21 cellular contexts compared by ENCODE assay signal in genomic region chr3:124519844-124520243, GRCh38.
"Had no signal": no experiment of that assay in that cellular context is flagged by ENCODE, and none has a peak within 500 bp of the region (broad histone marks: within the 10 kb centered on the region; RNA-seq: fewer than 3 reads in every experiment).

No MANE protein-coding gene starts in this region.

- H3K9me3 ChIP-seq: left ventricle myocardium inferior, lower lobe of right lung, pancreas, suprapubic skin, thyroid gland had no signal

- H3K4me3 ChIP-seq: hepatocyte, left ventricle myocardium inferior, lower lobe of right lung, pancreas, suprapubic skin, thyroid gland had no signal

- H3K27me3 ChIP-seq: hepatocyte, pancreas, suprapubic skin, thyroid gland had no signal

- H3K4me1 ChIP-seq: left ventricle myocardium inferior, lower lobe of right lung, suprapubic skin had no signal

- H3K27ac ChIP-seq: hepatocyte, left ventricle myocardium inferior, lower lobe of right lung, pancreas, suprapubic skin, thyroid gland had no signal

- ATAC-seq: left cardiac atrium; natural killer cell treated with Interleukin-12 subunit alpha and Interleukin-12 subunit beta and Interleukin-15 and Interleukin-18, amount 100 ng/mL, for 72 hours; right cardiac atrium; stimulated activated effector memory CD8-positive, alpha-beta T cell treated with anti-CD3 and anti-CD28 coated beads, Interleukin-12 subunit alpha, Interleukin-12 subunit beta, amount 100 ng/mL, for 72 hours; stimulated activated naive CD8-positive, alpha-beta T cell treated with anti-CD3 and anti-CD28 coated beads, Interleukin-15, Interleukin-2, amounts not matched to agents 100 U/mL and 50 U/mL, for 24 hours had no signal

- DNase-seq: dermis blood vessel endothelial cell; endodermal cell; erythroblast; foreskin melanocyte; head of caudate nucleus; kidney; left cardiac atrium; left ventricle myocardium inferior; lower lobe of right lung; midbrain; occipital lobe; pancreas; right cardiac atrium; stimulated activated CD4-positive, alpha-beta T cell treated with anti-CD3 and anti-CD28 coated beads, Interleukin-4, amount 100 ng/mL, for 1 hour; stimulated activated CD8-positive, alpha-beta memory T cell treated with anti-CD3 and anti-CD28 coated beads, Interleukin-4, amount 100 ng/mL, for 48 hours; stimulated activated naive CD8-positive, alpha-beta T cell treated with anti-CD3 and anti-CD28 coated beads, Interleukin-15, Interleukin-2, amounts not matched to agents 100 U/mL and 50 U/mL, for 24 hours; thyroid gland had no signal

- H3K36me3 ChIP-seq: left ventricle myocardium inferior, lower lobe of right lung, pancreas, suprapubic skin, thyroid gland had no signal
